Comparison of ENCODE assay signal across 1 cellular context in genomic region chr3:115146418-115147328, GRCh38.
TF ChIP-seq lines count a peak whose summit lies in the region.

Gene ZBTB20 (minus strand): TSS chr3:115147288.

TF ChIP-seq in HepG2, 621 proteins besides CTCF, POLR2A, EP300 and RAD21 (continued from another document and continues in another):
- TF ChIP-seq ZNF777 (CRISPR knock-in tag; IDR thresholded peaks at IDR 0.05), result no peak
- TF ChIP-seq PRDM4 (CRISPR knock-in tag; IDR thresholded peaks at IDR 0.05; ENCODE audit: borderline replicate concordance), result no peak
- TF ChIP-seq, protein P1, sequence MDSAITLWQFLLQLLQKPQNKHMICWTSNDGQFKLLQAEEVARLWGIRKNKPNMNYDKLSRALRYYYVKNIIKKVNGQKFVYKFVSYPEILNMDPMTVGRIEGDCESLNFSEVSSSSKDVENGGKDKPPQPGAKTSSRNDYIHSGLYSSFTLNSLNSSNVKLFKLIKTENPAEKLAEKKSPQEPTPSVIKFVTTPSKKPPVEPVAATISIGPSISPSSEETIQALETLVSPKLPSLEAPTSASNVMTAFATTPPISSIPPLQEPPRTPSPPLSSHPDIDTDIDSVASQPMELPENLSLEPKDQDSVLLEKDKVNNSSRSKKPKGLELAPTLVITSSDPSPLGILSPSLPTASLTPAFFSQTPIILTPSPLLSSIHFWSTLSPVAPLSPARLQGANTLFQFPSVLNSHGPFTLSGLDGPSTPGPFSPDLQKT (CRISPR knock-in tag; IDR thresholded peaks at IDR 0.05; ENCODE audit: borderline replicate concordance), result no peak
- peak; percentile 34; the same call in 1 of the 2 replicates for TF ChIP-seq GABPB1 (CRISPR knock-in tag; IDR thresholded peaks at IDR 0.05)
- TF ChIP-seq ZNF10 (CRISPR knock-in tag; IDR thresholded peaks at IDR 0.05; ENCODE audit: borderline replicate concordance, low read depth), result no peak
- TF ChIP-seq, protein P2, sequence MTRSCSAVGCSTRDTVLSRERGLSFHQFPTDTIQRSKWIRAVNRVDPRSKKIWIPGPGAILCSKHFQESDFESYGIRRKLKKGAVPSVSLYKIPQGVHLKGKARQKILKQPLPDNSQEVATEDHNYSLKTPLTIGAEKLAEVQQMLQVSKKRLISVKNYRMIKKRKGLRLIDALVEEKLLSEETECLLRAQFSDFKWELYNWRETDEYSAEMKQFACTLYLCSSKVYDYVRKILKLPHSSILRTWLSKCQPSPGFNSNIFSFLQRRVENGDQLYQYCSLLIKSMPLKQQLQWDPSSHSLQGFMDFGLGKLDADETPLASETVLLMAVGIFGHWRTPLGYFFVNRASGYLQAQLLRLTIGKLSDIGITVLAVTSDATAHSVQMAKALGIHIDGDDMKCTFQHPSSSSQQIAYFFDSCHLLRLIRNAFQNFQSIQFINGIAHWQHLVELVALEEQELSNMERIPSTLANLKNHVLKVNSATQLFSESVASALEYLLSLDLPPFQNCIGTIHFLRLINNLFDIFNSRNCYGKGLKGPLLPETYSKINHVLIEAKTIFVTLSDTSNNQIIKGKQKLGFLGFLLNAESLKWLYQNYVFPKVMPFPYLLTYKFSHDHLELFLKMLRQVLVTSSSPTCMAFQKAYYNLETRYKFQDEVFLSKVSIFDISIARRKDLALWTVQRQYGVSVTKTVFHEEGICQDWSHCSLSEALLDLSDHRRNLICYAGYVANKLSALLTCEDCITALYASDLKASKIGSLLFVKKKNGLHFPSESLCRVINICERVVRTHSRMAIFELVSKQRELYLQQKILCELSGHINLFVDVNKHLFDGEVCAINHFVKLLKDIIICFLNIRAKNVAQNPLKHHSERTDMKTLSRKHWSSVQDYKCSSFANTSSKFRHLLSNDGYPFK (CRISPR knock-in tag; IDR thresholded peaks at IDR 0.05; ENCODE audit: borderline replicate concordance), result no peak
- TF ChIP-seq POLR2G (IDR thresholded peaks at IDR 0.05; ENCODE audit: low read depth, low read length), result peak; percentile 45; the same call in 1 of the 2 replicates
- TF ChIP-seq THAP11 (CRISPR knock-in tag; IDR thresholded peaks at IDR 0.05), result 0 out of 2 replicates have a peak, but pooled peaks have one; percentile 5
- no peak for TF ChIP-seq PHF5A (CRISPR knock-in tag; IDR thresholded peaks at IDR 0.05; ENCODE audit: low read depth, unreplicated experiment)
- TF ChIP-seq TBX2 (CRISPR knock-in tag; IDR thresholded peaks at IDR 0.05; ENCODE audit: borderline replicate concordance), result no peak
- TF ChIP-seq SAP130 (CRISPR knock-in tag; IDR thresholded peaks at IDR 0.05; ENCODE audit: low read depth), result peak; percentile 35; the same call in 1 of the 2 replicates
- TF ChIP-seq XRCC5 (optimal IDR thresholded peaks at IDR 0.05; ENCODE audit: low read length), result no peak
- TF ChIP-seq, protein P3, sequence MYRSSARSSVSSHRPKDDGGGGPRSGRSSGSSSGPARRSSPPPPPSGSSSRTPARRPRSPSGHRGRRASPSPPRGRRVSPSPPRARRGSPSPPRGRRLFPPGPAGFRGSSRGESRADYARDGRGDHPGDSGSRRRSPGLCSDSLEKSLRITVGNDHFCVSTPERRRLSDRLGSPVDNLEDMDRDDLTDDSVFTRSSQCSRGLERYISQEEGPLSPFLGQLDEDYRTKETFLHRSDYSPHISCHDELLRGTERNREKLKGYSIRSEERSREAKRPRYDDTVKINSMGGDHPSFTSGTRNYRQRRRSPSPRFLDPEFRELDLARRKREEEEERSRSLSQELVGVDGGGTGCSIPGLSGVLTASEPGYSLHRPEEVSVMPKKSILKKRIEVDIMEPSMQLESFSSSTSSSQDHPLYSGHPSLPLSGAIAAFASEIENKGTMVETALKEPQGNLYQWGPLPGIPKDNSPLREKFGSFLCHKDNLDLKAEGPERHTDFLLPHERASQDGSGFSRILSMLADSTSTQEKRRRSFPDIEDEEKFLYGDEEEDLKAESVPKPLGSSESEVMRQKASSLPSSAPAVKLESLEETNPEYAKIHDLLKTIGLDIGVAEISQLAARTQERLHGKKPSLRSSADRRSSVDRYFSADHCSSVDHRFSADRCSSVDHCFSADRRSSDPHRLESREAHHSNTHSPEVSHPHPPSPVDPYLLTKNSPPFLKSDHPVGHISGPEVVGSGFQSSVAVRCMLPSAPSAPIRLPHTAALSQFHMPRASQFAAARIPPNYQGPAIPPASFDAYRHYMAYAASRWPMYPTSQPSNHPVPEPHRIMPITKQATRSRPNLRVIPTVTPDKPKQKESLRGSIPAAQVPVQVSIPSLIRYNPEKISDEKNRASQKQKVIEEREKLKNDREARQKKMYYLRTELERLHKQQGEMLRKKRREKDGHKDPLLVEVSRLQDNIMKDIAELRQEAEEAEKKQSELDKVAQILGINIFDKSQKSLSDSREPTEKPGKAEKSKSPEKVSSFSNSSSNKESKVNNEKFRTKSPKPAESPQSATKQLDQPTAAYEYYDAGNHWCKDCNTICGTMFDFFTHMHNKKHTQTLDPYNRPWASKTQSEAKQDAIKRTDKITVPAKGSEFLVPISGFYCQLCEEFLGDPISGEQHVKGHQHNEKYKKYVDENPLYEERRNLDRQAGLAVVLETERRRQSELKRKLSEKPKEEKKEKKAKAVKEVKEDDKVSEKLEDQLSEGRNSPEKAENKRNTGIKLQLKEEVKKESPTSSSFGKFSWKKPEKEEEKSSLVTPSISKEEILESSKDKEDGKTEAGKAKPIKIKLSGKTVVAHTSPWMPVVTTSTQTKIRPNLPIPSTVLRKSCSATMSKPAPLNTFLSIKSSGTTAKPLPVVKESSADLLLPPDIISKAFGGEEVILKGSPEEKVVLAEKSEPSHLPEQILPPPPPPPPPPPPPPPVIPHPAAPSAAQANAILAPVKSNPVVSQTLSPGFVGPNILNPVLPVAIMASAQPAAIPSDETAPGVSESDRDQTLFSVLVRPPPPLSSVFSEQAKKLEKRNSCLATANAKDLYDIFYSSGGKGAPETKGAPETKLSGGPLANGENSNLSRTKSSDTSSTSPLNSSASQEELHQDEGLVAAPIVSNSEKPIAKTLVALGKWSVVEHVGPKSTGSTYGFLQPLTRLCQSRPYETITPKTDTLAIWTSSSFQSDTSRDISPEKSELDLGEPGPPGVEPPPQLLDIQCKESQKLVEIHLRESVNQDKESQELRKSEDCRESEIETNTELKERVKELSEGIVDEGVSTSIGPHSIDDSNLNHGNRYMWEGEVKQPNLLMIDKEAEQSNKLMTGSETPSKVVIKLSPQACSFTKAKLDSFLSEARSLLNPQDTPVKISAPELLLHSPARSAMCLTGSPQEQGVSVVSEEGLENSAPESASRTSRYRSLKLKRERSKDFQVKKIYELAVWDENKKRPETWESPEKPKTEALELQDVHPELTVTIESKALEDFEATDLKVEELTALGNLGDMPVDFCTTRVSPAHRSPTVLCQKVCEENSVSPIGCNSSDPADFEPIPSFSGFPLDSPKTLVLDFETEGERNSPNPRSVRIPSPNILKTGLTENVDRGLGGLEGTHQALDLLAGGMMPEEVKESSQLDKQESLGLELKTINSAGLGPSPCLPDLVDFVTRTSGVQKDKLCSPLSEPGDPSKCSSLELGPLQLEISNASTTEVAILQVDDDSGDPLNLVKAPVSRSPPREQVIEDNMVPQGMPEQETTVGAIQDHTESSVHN (CRISPR knock-in tag; IDR thresholded peaks at IDR 0.05), result no peak
- TF ChIP-seq SP1 (IDR thresholded peaks at IDR 0.05), result 0 out of 2 replicates have a peak, but pooled peaks have one; percentile 25
- TF ChIP-seq SP1 (CRISPR knock-in tag; IDR thresholded peaks at IDR 0.05), result no peak
- no peak for TF ChIP-seq NR2F6 (IDR thresholded peaks at IDR 0.05)
- no peak for TF ChIP-seq NR2F6 (CRISPR knock-in tag; IDR thresholded peaks at IDR 0.05)
- TF ChIP-seq ZNF337 (CRISPR knock-in tag; IDR thresholded peaks at IDR 0.05; ENCODE audit: borderline replicate concordance, low read depth), result no peak
- TF ChIP-seq RBFOX2 (IDR thresholded peaks at IDR 0.05; ENCODE audit: low read depth, low read length), result peak; percentile 58
- TF ChIP-seq KDM5B (CRISPR knock-in tag; IDR thresholded peaks at IDR 0.05; ENCODE audit: borderline replicate concordance), result peak; percentile 28; the same call in 1 of the 2 replicates
- no peak for TF ChIP-seq MEF2D (CRISPR knock-in tag; IDR thresholded peaks at IDR 0.05)
- TF ChIP-seq FOXK2 (IDR thresholded peaks at IDR 0.05), result no peak
- TF ChIP-seq ZNF549 (CRISPR knock-in tag; IDR thresholded peaks at IDR 0.05), result no peak
- peak; percentile 59 for TF ChIP-seq ZNF605 (CRISPR knock-in tag; IDR thresholded peaks at IDR 0.05)
- TF ChIP-seq RFXAP (CRISPR knock-in tag; IDR thresholded peaks at IDR 0.05; ENCODE audit: borderline replicate concordance), result no peak
- TF ChIP-seq RBM39 (IDR thresholded peaks at IDR 0.05; ENCODE audit: low read depth, low read length, poor library complexity, severe bottlenecking), result no peak
- peak; percentile 27; the same call in 1 of the 2 replicates for TF ChIP-seq MEIS2 (CRISPR knock-in tag; IDR thresholded peaks at IDR 0.05)
- TF ChIP-seq CREB3 (CRISPR knock-in tag; IDR thresholded peaks at IDR 0.05), result no peak
- no peak for TF ChIP-seq HNRNPK (IDR thresholded peaks at IDR 0.05; ENCODE audit: low read depth, low read length, poor library complexity, severe bottlenecking)
- no peak for TF ChIP-seq ZNF224 (CRISPR knock-in tag; IDR thresholded peaks at IDR 0.05)
- peak; percentile 17 to 20; a peak in 1 of 4 replicates for TF ChIP-seq HMGXB4 (CRISPR knock-in tag; IDR thresholded peaks at IDR 0.05; ENCODE audit: borderline replicate concordance in 1 of 2, low read depth in 1 of 2)
- TF ChIP-seq SKI (IDR thresholded peaks at IDR 0.05; ENCODE audit: partially characterized antibody), result peak; percentile 14
- TF ChIP-seq DRAP1 (CRISPR knock-in tag; IDR thresholded peaks at IDR 0.05), result 0 out of 2 replicates have a peak, but pooled peaks have one; percentile 31
- no peak for TF ChIP-seq ARID5B (CRISPR knock-in tag; IDR thresholded peaks at IDR 0.05)
- no peak for TF ChIP-seq ZNF572 (CRISPR knock-in tag; IDR thresholded peaks at IDR 0.05)
- no peak for TF ChIP-seq FOSL2 (CRISPR knock-in tag; IDR thresholded peaks at IDR 0.05)
- TF ChIP-seq POLR2AphosphoS5 (IDR thresholded peaks at IDR 0.05; ENCODE audit: low read depth, low read length), result peak; percentile 37; the same call in 1 of the 2 replicates
- TF ChIP-seq HDAC1 (CRISPR knock-in tag; IDR thresholded peaks at IDR 0.05), result peak; percentile 44; the same call in 1 of the 2 replicates
